ENCODE assay signal across 12 cellular contexts in the genomic region with DNA sequence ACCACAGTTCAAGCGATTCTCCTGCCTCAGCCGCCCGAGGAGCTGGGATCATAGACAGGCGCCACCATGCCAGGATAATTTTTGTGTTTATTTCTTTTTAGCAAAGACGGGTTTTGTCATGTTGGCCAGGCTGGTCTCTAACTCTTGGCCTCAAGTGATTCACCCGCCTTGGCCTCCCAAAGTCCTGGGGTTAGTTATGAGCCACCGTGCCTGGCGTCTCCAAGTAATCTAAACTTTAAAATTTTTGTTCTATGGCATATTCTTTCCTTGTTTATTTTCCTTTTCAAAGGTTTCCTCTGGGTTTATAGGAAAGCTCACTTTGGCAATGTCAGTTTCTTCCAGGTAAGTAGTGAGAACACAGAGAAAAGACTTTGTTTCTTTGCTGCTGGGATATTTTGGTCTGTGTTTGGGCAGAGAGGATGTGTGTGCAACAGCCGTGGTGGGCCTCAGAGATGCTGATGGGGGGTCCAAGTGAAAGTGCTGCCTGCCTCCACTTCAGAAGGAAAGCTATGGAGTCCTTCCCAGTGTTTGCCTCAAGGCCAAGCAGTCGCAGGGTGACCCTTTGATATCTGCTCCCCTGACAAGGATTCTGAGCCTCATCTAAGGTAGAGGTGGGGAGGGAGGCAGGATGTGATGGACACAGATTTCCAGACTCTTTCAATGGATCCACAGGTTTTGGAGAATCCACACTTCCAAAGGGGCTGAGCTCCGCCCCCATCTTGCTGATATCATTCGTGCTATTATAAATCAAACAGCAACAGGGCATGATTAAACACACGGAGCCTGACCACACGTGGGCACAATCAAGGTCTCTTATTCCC. TPM values are rescaled to one million over a fixed set of nuclear protein-coding genes. Genes with fewer than 3 reads are reported as not detected.
A peak's percentile ranks its signal among the peaks of the same experiment; 100 is the strongest.
DNase-seq lines count a peak whose midpoint lies in the region; ATAC-seq, FAIRE-seq and TF ChIP-seq lines count a peak whose summit lies in the region.
"Had no signal": no experiment of that assay in that cellular context is flagged by ENCODE, and none has a peak within 500 bp of the region (broad histone marks: within the 10 kb centered on the region; RNA-seq: fewer than 3 reads in every experiment).

No MANE protein-coding gene starts in this region.

- H3F3A ChIP-seq in PC-9 (ENCODE audit: insufficient read depth, low read depth), result peaks cover 31% of the 10 kb centered on the region

- H3K36me3 Mint-ChIP-seq in T-helper 1 cell treated with Interleukin-12 subunit alpha and Interleukin-12 subunit beta and Interleukin-4 antibody, amounts not matched to agents 30 μg/mL and 1 μg/mL, for 36 hours (ENCODE audit: low read depth), result no peaks in the 10 kb centered on the region

- H3K79me2 ChIP-seq in PC-9 (ENCODE audit: low read depth), result peaks cover 57% of the 10 kb centered on the region

- no peaks in the 10 kb centered on the region for H3K9me3 Mint-ChIP-seq in T-helper 1 cell treated with Interleukin-12 subunit alpha and Interleukin-12 subunit beta and Interleukin-4 antibody, amounts not matched to agents 30 μg/mL and 1 μg/mL, for 36 hours
- H3K9me3 Mint-ChIP-seq: activated T-cell treated with anti-CD3 and anti-CD28 coated beads, Interleukin-2, amount 50 U/mL, for 24 hours had no signal

- 0 out of 2 replicates have a peak overlapping the region, but pooled peaks have one; percentile 69 for H2AFZ ChIP-seq in PC-9

- H3K27me3 Mint-ChIP-seq in T-helper 1 cell treated with Interleukin-12 subunit alpha and Interleukin-12 subunit beta and Interleukin-4 antibody, amounts not matched to agents 30 μg/mL and 1 μg/mL, for 36 hours (ENCODE audit: low read depth), result peaks cover 44% of the 10 kb centered on the region

- no peak overlapping the region for H3K27ac Mint-ChIP-seq in T-helper 1 cell treated with Interleukin-12 subunit alpha and Interleukin-12 subunit beta and Interleukin-4 antibody, amounts not matched to agents 30 μg/mL and 1 μg/mL, for 36 hours
- H3K27ac Mint-ChIP-seq: activated T-cell treated with anti-CD3 and anti-CD28 coated beads, Interleukin-2, amount 50 U/mL, for 24 hours had no signal

- no peak for DNase-seq in T-helper 1 cell
- no peak for DNase-seq in PC-9
- DNase-seq in epithelial cell of proximal tubule (ENCODE audit: low read depth), result no peak
- DNase-seq in psoas muscle, result no peak
- no peak for DNase-seq in GM10248 (ENCODE audit: extremely low spot score)
- no peak for DNase-seq in hippocampal formation (lab: John Stamatoyannopoulos, UW)
- DNase-seq in H54 (ENCODE audit: insufficient read length, low spot score), result no peak
- DNase-seq: activated T-cell treated with anti-CD3 and anti-CD28 coated beads, Interleukin-2, amount 50 U/mL, for 24 hours; left lung; NCI-H1694 treated with DMSO at 0.1 percent for 48 hours; stimulated activated CD4-positive, alpha-beta T cell treated with anti-CD3 and anti-CD28 coated beads, Interleukin-12 subunit alpha, Interleukin-12 subunit beta, amount 100 ng/mL, for 4 hours had no signal

- no TSS peak for BruUV-seq in PC-9 (replicated peaks; lab: Mats Ljungman, UMichigan)

- no peaks in the 10 kb centered on the region for H3K27me3 ChIP-seq in PC-9 (ENCODE audit: insufficient read depth, low read depth)
- H3K27me3 ChIP-seq in psoas muscle (ENCODE audit: insufficient read depth in 3 of 3, low read length in 2 of 3), result no peaks in the 10 kb centered on the region

- H3K4me3 ChIP-seq in PC-9 (peak overlapping the region; percentile 73), epithelial cell of proximal tubule (ENCODE audit: low read depth, low read length) (peak overlapping the region; percentile 65), psoas muscle (peak overlapping the region; percentile 81)

- no peak for FAIRE-seq in H54 (lab: Jason Lieb, UNC)

- H3K4me2 ChIP-seq in PC-9, result peak overlapping the region; percentile 81

- no peak for ATAC-seq in psoas muscle
- ATAC-seq: left lung had no signal

- TF ChIP-seq CTCF in PC-9 (conservative IDR thresholded peaks at IDR 0.05) (no peak), epithelial cell of proximal tubule (conservative IDR thresholded peaks at IDR 0.05; ENCODE audit: low read depth, low read length) (no peak), psoas muscle (IDR thresholded peaks at IDR 0.05) (no peak), GM10248 (IDR thresholded peaks at IDR 0.05; ENCODE audit: control extremely low read depth, extremely low read depth, low read depth, missing control alignments) (no peak)

- TF ChIP-seq POLR2A in H54 (IDR thresholded peaks at IDR 0.05; ENCODE audit: low read depth, low read length), result no peak

- POLR2A ChIA-PET in PC-9 (lab: Charles Lee; ENCODE audit: unreplicated experiment), result no interaction called here
- POLR2A ChIA-PET in GM10248 (lab: Yijun Ruan, JAX), result interaction anchor here (0.6 kb wide), 1 partner anchor 10 kb away, joined by 3 read pairs; no protein-coding TSS in a partner anchor

- H4K20me1 ChIP-seq in PC-9 (ENCODE audit: insufficient read depth), result no peaks in the 10 kb centered on the region

- CTCF ChIA-PET in PC-9 (lab: Charles Lee), result no interaction called here
- CTCF ChIA-PET in GM10248 (lab: Yijun Ruan, JAX), result interaction anchor here (0.8 kb wide), 1 partner anchor 44 kb away, joined by 3 read pairs; no protein-coding TSS in a partner anchor

- peaks cover 12% of the 10 kb centered on the region for H3K4me1 Mint-ChIP-seq in T-helper 1 cell treated with Interleukin-12 subunit alpha and Interleukin-12 subunit beta and Interleukin-4 antibody, amounts not matched to agents 30 μg/mL and 1 μg/mL, for 36 hours (ENCODE audit: low read depth)

- H3K27ac ChIP-seq in PC-9 (peak overlapping the region; percentile 92), psoas muscle (peak overlapping the region; percentile 94)

- H3K36me3 ChIP-seq in PC-9 (ENCODE audit: low read depth) (no peaks in the 10 kb centered on the region), psoas muscle (ENCODE audit: insufficient read depth in 1 of 2, low read depth in 1 of 2) (no peaks in the 10 kb centered on the region)
- H3K36me3 ChIP-seq: left lung had no signal

- peak overlapping the region; percentile 54 for H3K4me3 Mint-ChIP-seq in T-helper 1 cell treated with Interleukin-12 subunit alpha and Interleukin-12 subunit beta and Interleukin-4 antibody, amounts not matched to agents 30 μg/mL and 1 μg/mL, for 36 hours

- H3K9me2 ChIP-seq in PC-9 (ENCODE audit: insufficient read depth), result no peaks in the 10 kb centered on the region

- 83 to 86% (median 85%) methylated on average over 14 of the region's 14 CpGs for WGBS in psoas muscle, 3 donors

- intact Hi-C loops in PC-9 (cut with micrococcal nuclease; ENCODE audit: unreplicated experiment) (loop anchor here (10.0 kb wide), 1 partner anchor 297 kb away; a partner anchor contains a TSS), psoas muscle (cut with DNase I) (loop anchor here in 1 of 2 donors (2.0 kb wide), 1 partner anchor 17 kb away; no protein-coding TSS in a partner anchor)

- H3K4me1 ChIP-seq in PC-9 (replicated peaks; ENCODE audit: insufficient read depth) (peaks cover 72% of the 10 kb centered on the region), psoas muscle (peaks cover 33% of the 10 kb centered on the region)

- H3K9me3 ChIP-seq in PC-9 (ENCODE audit: insufficient read depth, low read depth) (no peaks in the 10 kb centered on the region), psoas muscle (no peaks in the 10 kb centered on the region)
- H3K9me3 ChIP-seq: left lung had no signal

RNA-seq across cellular contexts. Expression of a gene that starts 2.3 kb away (rescaled TPM):
- total RNA-seq in PC-9 (2021) (33.8 and 38.6 TPM in 2 replicates), epithelial cell of proximal tubule (41.7 and 54.5 TPM in 2 replicates), psoas muscle (10 to 100 TPM in 2 of 4 donors, 1 to 10 TPM in 2; 7.9 to 29.6 (median 10.2) TPM)
- 1 to 10 TPM; 1.6 to 3.2 (median 2.5) TPM for polyA plus RNA-seq in psoas muscle

RNA-seq across cellular contexts. Expression of a gene that starts 36.1 kb away (rescaled TPM):
- total RNA-seq in PC-9 (2021) (0.20 TPM in 1 of 2 replicates, not detected in the other), epithelial cell of proximal tubule (not detected in 2 replicates), psoas muscle (1 to 10 TPM; 1.4 to 6.2 (median 3.9) TPM)
- 10 to 100 TPM in 1 of 3 donors, under 1 TPM in 2; 0.04 to 17.2 (median 0.31) TPM for polyA plus RNA-seq in psoas muscle
